ENCODE assay signal across 1 cellular context in genomic region chr6:150211700-150212615, GRCh38.
A peak's percentile ranks its signal among the peaks of the same experiment; 100 is the strongest.
TF ChIP-seq lines count a peak whose summit lies in the region.

No MANE protein-coding gene starts in this region.

TF ChIP-seq in K562, 482 proteins besides CTCF, POLR2A, EP300 and RAD21 (continued from another document and continues in another):
- TF ChIP-seq ZBTB40 (IDR thresholded peaks at IDR 0.05): no peak
- no peak for TF ChIP-seq ZBTB40 (CRISPR knock-in tag; IDR thresholded peaks at IDR 0.05)
- TF ChIP-seq GTF2A2 (tag; IDR thresholded peaks at IDR 0.05): no peak
- TF ChIP-seq TRIM25 (IDR thresholded peaks at IDR 0.05; ENCODE audit: borderline replicate concordance): no peak
- no peak for TF ChIP-seq SREBF2 (CRISPR knock-in tag; IDR thresholded peaks at IDR 0.05)
- TF ChIP-seq RB1 (IDR thresholded peaks at IDR 0.05; ENCODE audit: low read depth): no peak
- TF ChIP-seq ZNF354B (CRISPR knock-in tag; IDR thresholded peaks at IDR 0.05): no peak
- TF ChIP-seq DEAF1 (CRISPR knock-in tag; IDR thresholded peaks at IDR 0.05): no peak
- TF ChIP-seq ETS2 (tag; IDR thresholded peaks at IDR 0.05; ENCODE audit: borderline replicate concordance, poor library complexity, severe bottlenecking): no peak
- no peak for TF ChIP-seq USF2 (CRISPR knock-in tag; IDR thresholded peaks at IDR 0.05)
- TF ChIP-seq RFX1 (IDR thresholded peaks at IDR 0.05): no peak
- no peak for TF ChIP-seq CBFB (CRISPR knock-in tag; IDR thresholded peaks at IDR 0.05)
- no peak for TF ChIP-seq ZNF407 (IDR thresholded peaks at IDR 0.05; ENCODE audit: low read depth)
- no peak for TF ChIP-seq KLF6 (CRISPR knock-in tag; IDR thresholded peaks at IDR 0.05; ENCODE audit: borderline replicate concordance)
- TF ChIP-seq ZNF766 (CRISPR knock-in tag; conservative IDR thresholded peaks at IDR 0.05): 0 out of 2 replicates have a peak, but pooled peaks have one; percentile 21
- TF ChIP-seq HCFC1 (IDR thresholded peaks at IDR 0.05; ENCODE audit: low read depth, low read length): no peak
- TF ChIP-seq CLOCK (CRISPR knock-in tag; IDR thresholded peaks at IDR 0.05; ENCODE audit: borderline replicate concordance): no peak
- TF ChIP-seq MEIS2 (IDR thresholded peaks at IDR 0.05; ENCODE audit: partially characterized antibody): no peak
- TF ChIP-seq SP2 (IDR thresholded peaks at IDR 0.05; ENCODE audit: extremely low read depth, low read depth, low read length, poor library complexity, severe bottlenecking): no peak
- TF ChIP-seq RBFOX2 (IDR thresholded peaks at IDR 0.05; ENCODE audit: low read depth, low read length): no peak
- no peak for TF ChIP-seq ID3 (CRISPR knock-in tag; IDR thresholded peaks at IDR 0.05)
- TF ChIP-seq ID3 (tag; IDR thresholded peaks at IDR 0.05): no peak
- TF ChIP-seq SAFB2 (IDR thresholded peaks at IDR 0.05; ENCODE audit: borderline replicate concordance, low read depth, low read length, severe bottlenecking): no peak
- peak; percentile 32; the same call in 1 of the 2 replicates for TF ChIP-seq JUN (IDR thresholded peaks at IDR 0.05; ENCODE audit: borderline replicate concordance, low read depth, low read length)
- TF ChIP-seq JUN (CRISPR knock-in tag; IDR thresholded peaks at IDR 0.05; ENCODE audit: borderline replicate concordance): no peak
- no peak for TF ChIP-seq YY1 (IDR thresholded peaks at IDR 0.05; ENCODE audit: borderline replicate concordance in 1 of 3, control insufficient read depth in 1 of 3, extremely low read depth in 1 of 3, insufficient read depth in 3 of 3, insufficient read length in 1 of 3, insufficient replicate concordance in 2 of 3, low read depth in 1 of 3, low read length in 2 of 3)
- no peak for TF ChIP-seq MXI1 (IDR thresholded peaks at IDR 0.05; ENCODE audit: low read depth, low read length)
- TF ChIP-seq BACH1 (tag; IDR thresholded peaks at IDR 0.05): no peak
- TF ChIP-seq BCOR (IDR thresholded peaks at IDR 0.05): no peak
